In genomic region chr20:48164566-48165400, GRCh38 we compare ENCODE assay signal across 21 cellular contexts.
"Had no signal": no experiment of that assay in that cellular context is flagged by ENCODE, and none has a peak within 500 bp of the region (broad histone marks: within the 10 kb centered on the region; RNA-seq: fewer than 3 reads in every experiment).

No MANE protein-coding gene starts in this region.

- H3K27ac Mint-ChIP-seq: nephron progenitor cell; progenitor cell of endocrine pancreas; stimulated activated effector memory CD8-positive, alpha-beta T cell treated with anti-CD3 and anti-CD28 coated beads, Interleukin-12 subunit alpha, Interleukin-12 subunit beta, amount 100 ng/mL, for 72 hours had no signal

- FAIRE-seq: frontal cortex had no signal

- H3K27me3 ChIP-seq: neutrophil, thyroid gland, upper lobe of right lung, vagina had no signal

- H3K4me3 Mint-ChIP-seq: naive B cell; nephron progenitor cell; stimulated activated effector memory CD8-positive, alpha-beta T cell treated with anti-CD3 and anti-CD28 coated beads, Interleukin-12 subunit alpha, Interleukin-12 subunit beta, amount 100 ng/mL, for 72 hours had no signal

- H3K27ac ChIP-seq: dorsolateral prefrontal cortex, heart left ventricle, neutrophil, suprapubic skin, thyroid gland, upper lobe of right lung, vagina had no signal

- H3K9me3 ChIP-seq: heart left ventricle, neutrophil, suprapubic skin, thyroid gland, upper lobe of right lung, vagina had no signal

- H3K4me1 Mint-ChIP-seq: stimulated activated effector memory CD8-positive, alpha-beta T cell treated with anti-CD3 and anti-CD28 coated beads, Interleukin-12 subunit alpha, Interleukin-12 subunit beta, amount 100 ng/mL, for 72 hours had no signal

- H3K4me3 ChIP-seq: dorsolateral prefrontal cortex, heart left ventricle, suprapubic skin, thyroid gland, upper lobe of right lung, vagina had no signal

- H3K36me3 ChIP-seq: heart left ventricle, neutrophil, suprapubic skin, thyroid gland, upper lobe of right lung, vagina had no signal

- H3K36me3 Mint-ChIP-seq: naive B cell; stimulated activated effector memory CD8-positive, alpha-beta T cell treated with anti-CD3 and anti-CD28 coated beads, Interleukin-12 subunit alpha, Interleukin-12 subunit beta, amount 100 ng/mL, for 72 hours had no signal

- H3K9me3 Mint-ChIP-seq: nephron progenitor cell; stimulated activated effector memory CD8-positive, alpha-beta T cell treated with anti-CD3 and anti-CD28 coated beads, Interleukin-12 subunit alpha, Interleukin-12 subunit beta, amount 100 ng/mL, for 72 hours had no signal

- H3K4me1 ChIP-seq: heart left ventricle, suprapubic skin, thyroid gland, upper lobe of right lung, vagina had no signal

- DNase-seq: cortex of kidney; dorsolateral prefrontal cortex; effector CD8-positive, alpha-beta T cell; heart left ventricle; hippocampal formation; kidney glomerular epithelial cell; mesendoderm; naive B cell; nephron progenitor cell; right cardiac atrium; stimulated activated CD4-positive, alpha-beta T cell treated with anti-CD3 and anti-CD28 coated beads, Interleukin-4, amount 100 ng/mL, for 1 hour; stimulated activated CD8-positive, alpha-beta memory T cell treated with anti-CD3 and anti-CD28 coated beads, Interleukin-4, amount 100 ng/mL, for 48 hours; stimulated activated naive CD8-positive, alpha-beta T cell treated with anti-CD3 and anti-CD28 coated beads, Interleukin-15, Interleukin-2, amounts not matched to agents 100 U/mL and 50 U/mL, for 24 hours; thyroid gland; upper lobe of right lung had no signal

- ATAC-seq: heart left ventricle; right cardiac atrium; stimulated activated effector memory CD8-positive, alpha-beta T cell treated with anti-CD3 and anti-CD28 coated beads, Interleukin-12 subunit alpha, Interleukin-12 subunit beta, amount 100 ng/mL, for 72 hours; stimulated activated naive CD8-positive, alpha-beta T cell treated with anti-CD3 and anti-CD28 coated beads, Interleukin-15, Interleukin-2, amounts not matched to agents 100 U/mL and 50 U/mL, for 24 hours; upper lobe of right lung had no signal
